ENCODE assay signal across 31 cellular contexts in the genomic region with DNA sequence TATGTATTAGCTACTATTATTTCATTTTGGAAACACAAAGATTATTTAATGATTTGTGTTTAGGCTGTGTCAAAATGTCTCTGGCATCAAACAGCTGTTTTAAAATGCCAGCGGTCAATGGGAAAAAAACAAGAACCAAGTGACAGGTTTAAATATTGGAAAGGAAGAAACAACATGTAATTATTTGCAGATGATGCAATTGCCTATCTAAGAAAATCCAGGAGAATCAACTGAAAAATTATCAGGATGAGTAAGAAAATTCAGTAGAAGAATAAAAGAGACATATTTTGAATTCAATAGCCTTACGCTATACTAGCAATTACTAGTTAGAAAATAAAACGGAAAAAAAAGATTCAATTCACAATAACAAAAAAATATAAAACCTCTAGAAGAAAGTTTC.
"Had no signal": no experiment of that assay in that cellular context is flagged by ENCODE, and none has a peak within 500 bp of the region (broad histone marks: within the 10 kb centered on the region; RNA-seq: fewer than 3 reads in every experiment).

No MANE protein-coding gene starts in this region.

- ATAC-seq: naive thymus-derived CD4-positive, alpha-beta T cell; natural killer cell; psoas muscle; right cardiac atrium; sciatic nerve; stimulated activated naive CD8-positive, alpha-beta T cell treated with anti-CD3 and anti-CD28 coated beads, Interleukin-15, amount 100 ng/mL, for 72 hours; upper lobe of right lung had no signal

- H3K9ac ChIP-seq: neural progenitor cell, parathyroid adenoma had no signal

- H3K4me2 ChIP-seq: neural progenitor cell, smooth muscle cell had no signal

- H3K9me3 ChIP-seq: psoas muscle, spleen, suprapubic skin, testis, tibial artery, transverse colon, upper lobe of right lung, uterus had no signal

- H3K27ac Mint-ChIP-seq: naive thymus-derived CD4-positive, alpha-beta T cell; natural killer cell; nephron; neural progenitor cell; progenitor cell of endocrine pancreas; stimulated activated naive B cell treated with anti-CD40 and anti-IgM and Interleukin-4, amounts not matched to agents 10 μg/mL and 1 μg/mL and 100 μg/mL, for 72 hours; stimulated activated naive CD8-positive, alpha-beta T cell treated with anti-CD3 and anti-CD28 coated beads, Interleukin-15, amount 100 ng/mL, for 72 hours; type B pancreatic cell had no signal

- H3K79me2 ChIP-seq: parathyroid adenoma had no signal

- H3K4me3 Mint-ChIP-seq: naive thymus-derived CD4-positive, alpha-beta T cell; natural killer cell; nephron; neural progenitor cell; stimulated activated naive B cell treated with anti-CD40 and anti-IgM and Interleukin-4, amounts not matched to agents 10 μg/mL and 1 μg/mL and 100 μg/mL, for 72 hours; stimulated activated naive CD8-positive, alpha-beta T cell treated with anti-CD3 and anti-CD28 coated beads, Interleukin-15, amount 100 ng/mL, for 72 hours; type B pancreatic cell had no signal

- H3K27ac ChIP-seq: neural progenitor cell, ovary, parathyroid adenoma, psoas muscle, skin epidermis, spleen, suprapubic skin, testis, tibial artery, transverse colon, upper lobe of right lung, uterus had no signal

- H3K4me1 ChIP-seq: neural progenitor cell, parathyroid adenoma, spleen, suprapubic skin, testis, tibial artery, transverse colon, upper lobe of right lung, uterus had no signal

- H2AFZ ChIP-seq: neural progenitor cell, parathyroid adenoma had no signal

- DNase-seq: naive thymus-derived CD4-positive, alpha-beta T cell; natural killer cell; occipital lobe; ovary; posterior cingulate gyrus; psoas muscle; right cardiac atrium; spleen; stimulated activated CD4-positive, alpha-beta T cell treated with anti-CD3 and anti-CD28 coated beads, Interleukin-12 subunit alpha, Interleukin-12 subunit beta, amount 100 ng/mL, for 4 hours; stimulated activated CD4-positive, alpha-beta T cell treated with anti-CD3 and anti-CD28 coated beads, Interleukin-1b, Interleukin-23, amount 100 ng/mL, for 48 hours; stimulated activated CD4-positive, alpha-beta T cell treated with anti-CD3 and anti-CD28 coated beads, Interleukin-4, amount 100 ng/mL, for 1 hour; stimulated activated CD4-positive, alpha-beta T cell treated with anti-CD3 and anti-CD28 coated beads, Interleukin-4, amount 100 ng/mL, for 4 hours; stimulated activated CD8-positive, alpha-beta memory T cell treated with anti-CD3 and anti-CD28 coated beads, Interleukin-4, amount 100 ng/mL, for 48 hours; stimulated activated naive B cell treated with anti-CD40 and anti-IgM and Interleukin-4, amounts not matched to agents 10 μg/mL and 1 μg/mL and 100 μg/mL, for 72 hours; stimulated activated naive CD4-positive, alpha-beta T cell treated with Interleukin-2 at 50 U/mL for 16 hours; stimulated activated naive CD8-positive, alpha-beta T cell treated with anti-CD3 and anti-CD28 coated beads, Interleukin-15, amount 100 ng/mL, for 72 hours; substantia nigra; testis; tibial artery; transverse colon; upper lobe of right lung; uterus had no signal

- H3K27me3 ChIP-seq: neural progenitor cell, ovary, spleen, suprapubic skin, testis, tibial artery, transverse colon, upper lobe of right lung, uterus had no signal

- H3K36me3 ChIP-seq: neural progenitor cell, ovary, suprapubic skin, transverse colon, upper lobe of right lung, uterus had no signal

- H3K36me3 Mint-ChIP-seq: natural killer cell; stimulated activated naive B cell treated with anti-CD40 and anti-IgM and Interleukin-4, amounts not matched to agents 10 μg/mL and 1 μg/mL and 100 μg/mL, for 72 hours had no signal

- H3K4me1 Mint-ChIP-seq: nephron, neural progenitor cell had no signal

- H3K9me3 Mint-ChIP-seq: naive thymus-derived CD4-positive, alpha-beta T cell; natural killer cell; nephron; neural progenitor cell; stimulated activated naive B cell treated with anti-CD40 and anti-IgM and Interleukin-4, amounts not matched to agents 10 μg/mL and 1 μg/mL and 100 μg/mL, for 72 hours; stimulated activated naive CD8-positive, alpha-beta T cell treated with anti-CD3 and anti-CD28 coated beads, Interleukin-15, amount 100 ng/mL, for 72 hours; type B pancreatic cell had no signal

- H3K27me3 Mint-ChIP-seq: naive thymus-derived CD4-positive, alpha-beta T cell; progenitor cell of endocrine pancreas; type B pancreatic cell had no signal

- H3K4me3 ChIP-seq: neural progenitor cell, ovary, psoas muscle, skin epidermis, smooth muscle cell, spleen, suprapubic skin, testis, tibial artery, transverse colon, upper lobe of right lung, uterus had no signal
